8 cellular contexts compared by ENCODE assay signal in the genomic region with DNA sequence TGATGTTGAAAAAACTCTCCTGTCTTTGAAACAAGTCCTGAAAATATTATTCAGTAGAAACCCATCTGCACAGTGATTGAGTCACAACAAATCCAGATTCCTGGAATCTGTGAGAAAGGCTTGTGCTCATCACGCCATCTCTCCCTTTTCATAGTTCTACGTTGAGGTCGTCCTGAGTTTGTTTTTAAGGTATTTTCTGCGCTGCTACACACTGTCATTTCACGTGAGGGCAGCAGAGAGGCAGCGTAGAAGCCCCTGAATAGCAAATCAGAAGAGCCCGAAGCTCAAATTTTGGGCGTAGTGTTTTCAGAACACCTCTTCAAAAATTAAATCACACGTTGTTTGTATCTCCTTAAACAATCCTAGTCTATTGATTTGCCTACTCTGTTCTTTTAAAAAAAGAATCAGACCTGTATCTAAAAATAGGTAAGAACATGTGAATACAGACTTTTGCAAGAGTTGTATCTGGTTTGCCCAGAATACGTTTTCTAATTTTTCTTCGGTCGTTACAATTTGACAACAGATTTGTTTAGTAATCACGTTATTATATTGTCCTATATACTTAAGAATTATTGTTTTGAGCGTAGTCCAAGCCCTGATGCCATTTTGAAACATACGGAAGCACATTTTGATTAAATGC.
DNase-seq lines count a peak whose midpoint lies in the region; ATAC-seq and TF ChIP-seq lines count a peak whose summit lies in the region.

No MANE protein-coding gene starts in this region.

- POLR2A ChIA-PET in AG04449 (lab: Yijun Ruan, JAX) = no interaction called here

- DNase-seq in AG04449 (ENCODE audit: low read depth, low spot score) (peak; percentile 38), GM12865 (ENCODE audit: low read depth) (peak; percentile 56), NCI-H1092 (lab: John Stamatoyannopoulos, UW) (peak; percentile 34), UCSD-AML1 (lab: John Stamatoyannopoulos, UW; ENCODE audit: unreplicated experiment) (peak; percentile 9), head of caudate nucleus (peak in 38 of 42 donors; percentile 19 to 80 (median 56)), skeletal muscle cell (ENCODE audit: low read depth) (peak; percentile 18)
- DNase-seq in activated CD8-positive, alpha-beta memory T cell treated with anti-CD3 and anti-CD28 coated beads for 24 hours = no peak

- ATAC-seq in HG02678 (IDR thresholded peaks at IDR 0.05; ENCODE audit: unreplicated experiment) = peak; percentile 68

- TF ChIP-seq CTCF in AG04449 (IDR thresholded peaks at IDR 0.05; ENCODE audit: insufficient read depth, low read length, missing control alignments) (peak; percentile 65), GM12865 (IDR thresholded peaks at IDR 0.05; ENCODE audit: insufficient read depth, low read depth, low read length, missing control alignments) (peak; percentile 64)

- H3K4me3 ChIP-seq in AG04449 (ENCODE audit: low read depth, low read length) = no peak overlapping the region
- no peak overlapping the region for H3K4me3 ChIP-seq in GM12865 (ENCODE audit: low read depth, low read length)
- no peak overlapping the region for H3K4me3 ChIP-seq in skeletal muscle cell (ENCODE audit: low read depth, low read length)

- CTCF ChIA-PET in AG04449 (lab: Yijun Ruan, JAX) = interaction anchor here (0.7 to 7.9 kb wide), 28 partner anchors 8 to 858 kb away, joined by 3 to 163 read pairs (median 4); a partner anchor contains a TSS

- intact Hi-C loops in head of caudate nucleus (cut with DNase I) = no loop called here
